ENCODE assay signal across 1 cellular context in the genomic region with DNA sequence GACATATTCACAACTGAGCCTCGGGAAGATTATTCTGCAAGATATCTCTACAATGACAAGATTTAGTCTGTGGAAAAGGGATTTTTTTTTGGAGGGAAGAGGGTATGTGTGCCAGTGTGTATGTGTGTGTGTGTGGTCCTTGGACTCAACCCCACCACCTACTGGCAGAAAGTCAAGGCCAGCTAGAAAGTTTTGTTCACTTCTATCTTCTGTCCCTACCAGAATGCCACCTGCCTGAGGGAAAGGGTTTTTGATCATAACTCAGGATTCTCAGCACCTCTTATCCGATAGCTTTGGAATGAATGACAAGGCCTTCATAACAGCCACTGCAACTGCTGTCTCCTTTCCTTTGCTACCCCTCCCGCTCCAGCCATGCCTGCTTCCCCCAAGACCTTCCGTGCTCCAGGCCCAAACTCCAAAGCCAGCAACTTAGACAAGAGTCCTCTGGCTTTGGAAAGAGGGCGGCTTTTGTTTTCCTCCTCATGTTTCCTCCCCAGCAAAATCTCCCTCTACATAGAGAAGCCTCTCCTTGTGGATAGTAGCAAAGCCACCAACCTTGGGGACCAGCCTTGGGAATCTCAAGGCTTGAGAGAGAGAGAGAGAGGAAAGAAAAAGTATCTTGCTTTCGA.
TF ChIP-seq lines count a peak whose summit lies in the region.

No MANE protein-coding gene starts in this region.

TF ChIP-seq in GM12878, 131 proteins besides CTCF, POLR2A, EP300 and RAD21:
- TF ChIP-seq, protein P1, sequence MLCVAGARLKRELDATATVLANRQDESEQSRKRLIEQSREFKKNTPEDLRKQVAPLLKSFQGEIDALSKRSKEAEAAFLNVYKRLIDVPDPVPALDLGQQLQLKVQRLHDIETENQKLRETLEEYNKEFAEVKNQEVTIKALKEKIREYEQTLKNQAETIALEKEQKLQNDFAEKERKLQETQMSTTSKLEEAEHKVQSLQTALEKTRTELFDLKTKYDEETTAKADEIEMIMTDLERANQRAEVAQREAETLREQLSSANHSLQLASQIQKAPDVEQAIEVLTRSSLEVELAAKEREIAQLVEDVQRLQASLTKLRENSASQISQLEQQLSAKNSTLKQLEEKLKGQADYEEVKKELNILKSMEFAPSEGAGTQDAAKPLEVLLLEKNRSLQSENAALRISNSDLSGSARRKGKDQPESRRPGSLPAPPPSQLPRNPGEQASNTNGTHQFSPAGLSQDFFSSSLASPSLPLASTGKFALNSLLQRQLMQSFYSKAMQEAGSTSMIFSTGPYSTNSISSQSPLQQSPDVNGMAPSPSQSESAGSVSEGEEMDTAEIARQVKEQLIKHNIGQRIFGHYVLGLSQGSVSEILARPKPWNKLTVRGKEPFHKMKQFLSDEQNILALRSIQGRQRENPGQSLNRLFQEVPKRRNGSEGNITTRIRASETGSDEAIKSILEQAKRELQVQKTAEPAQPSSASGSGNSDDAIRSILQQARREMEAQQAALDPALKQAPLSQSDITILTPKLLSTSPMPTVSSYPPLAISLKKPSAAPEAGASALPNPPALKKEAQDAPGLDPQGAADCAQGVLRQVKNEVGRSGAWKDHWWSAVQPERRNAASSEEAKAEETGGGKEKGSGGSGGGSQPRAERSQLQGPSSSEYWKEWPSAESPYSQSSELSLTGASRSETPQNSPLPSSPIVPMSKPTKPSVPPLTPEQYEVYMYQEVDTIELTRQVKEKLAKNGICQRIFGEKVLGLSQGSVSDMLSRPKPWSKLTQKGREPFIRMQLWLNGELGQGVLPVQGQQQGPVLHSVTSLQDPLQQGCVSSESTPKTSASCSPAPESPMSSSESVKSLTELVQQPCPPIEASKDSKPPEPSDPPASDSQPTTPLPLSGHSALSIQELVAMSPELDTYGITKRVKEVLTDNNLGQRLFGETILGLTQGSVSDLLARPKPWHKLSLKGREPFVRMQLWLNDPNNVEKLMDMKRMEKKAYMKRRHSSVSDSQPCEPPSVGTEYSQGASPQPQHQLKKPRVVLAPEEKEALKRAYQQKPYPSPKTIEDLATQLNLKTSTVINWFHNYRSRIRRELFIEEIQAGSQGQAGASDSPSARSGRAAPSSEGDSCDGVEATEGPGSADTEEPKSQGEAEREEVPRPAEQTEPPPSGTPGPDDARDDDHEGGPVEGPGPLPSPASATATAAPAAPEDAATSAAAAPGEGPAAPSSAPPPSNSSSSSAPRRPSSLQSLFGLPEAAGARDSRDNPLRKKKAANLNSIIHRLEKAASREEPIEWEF (IDR thresholded peaks at IDR 0.05; ENCODE audit: insufficient replicate concordance, low read depth, low read length) = no peak
- no peak for TF ChIP-seq HDGF (IDR thresholded peaks at IDR 0.05)
- TF ChIP-seq, protein P2, sequence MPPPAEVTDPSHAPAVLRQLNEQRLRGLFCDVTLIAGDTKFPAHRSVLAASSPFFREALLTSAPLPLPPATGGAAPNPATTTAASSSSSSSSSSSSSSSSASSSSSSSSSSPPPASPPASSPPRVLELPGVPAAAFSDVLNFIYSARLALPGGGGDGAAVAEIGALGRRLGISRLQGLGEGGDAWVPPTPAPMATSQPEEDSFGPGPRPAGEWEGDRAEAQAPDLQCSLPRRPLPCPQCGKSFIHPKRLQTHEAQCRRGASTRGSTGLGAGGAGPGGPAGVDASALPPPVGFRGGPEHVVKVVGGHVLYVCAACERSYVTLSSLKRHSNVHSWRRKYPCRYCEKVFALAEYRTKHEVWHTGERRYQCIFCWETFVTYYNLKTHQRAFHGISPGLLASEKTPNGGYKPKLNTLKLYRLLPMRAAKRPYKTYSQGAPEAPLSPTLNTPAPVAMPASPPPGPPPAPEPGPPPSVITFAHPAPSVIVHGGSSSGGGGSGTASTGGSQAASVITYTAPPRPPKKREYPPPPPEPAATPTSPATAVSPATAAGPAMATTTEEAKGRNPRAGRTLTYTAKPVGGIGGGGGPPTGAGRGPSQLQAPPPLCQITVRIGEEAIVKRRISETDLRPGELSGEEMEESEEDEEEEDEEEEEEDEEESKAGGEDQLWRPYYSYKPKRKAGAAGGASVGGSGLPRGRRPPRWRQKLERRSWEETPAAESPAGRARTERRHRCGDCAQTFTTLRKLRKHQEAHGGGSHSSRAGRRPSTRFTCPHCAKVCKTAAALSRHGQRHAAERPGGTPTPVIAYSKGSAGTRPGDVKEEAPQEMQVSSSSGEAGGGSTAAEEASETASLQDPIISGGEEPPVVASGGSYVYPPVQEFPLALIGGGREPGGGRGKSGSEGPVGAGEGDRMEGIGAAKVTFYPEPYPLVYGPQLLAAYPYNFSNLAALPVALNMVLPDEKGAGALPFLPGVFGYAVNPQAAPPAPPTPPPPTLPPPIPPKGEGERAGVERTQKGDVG (CRISPR knock-in tag; IDR thresholded peaks at IDR 0.05) = no peak
- TF ChIP-seq TCF12 (IDR thresholded peaks at IDR 0.05; ENCODE audit: low read depth, low read length) = no peak
- TF ChIP-seq PAX5 (IDR thresholded peaks at IDR 0.05; ENCODE audit: borderline replicate concordance, low read depth, low read length) = no peak
- peak; percentile 39; the same call in 1 of the 2 replicates for TF ChIP-seq SMARCA5 (IDR thresholded peaks at IDR 0.05)
- TF ChIP-seq ZNF24 (IDR thresholded peaks at IDR 0.05) = no peak
- TF ChIP-seq SMC3 (IDR thresholded peaks at IDR 0.05; ENCODE audit: borderline replicate concordance, low read length) = peak; percentile 21; the same call in 1 of the 2 replicates
- TF ChIP-seq GATAD2B (conservative IDR thresholded peaks at IDR 0.05; ENCODE audit: low read depth) = no peak
- TF ChIP-seq, protein P3, sequence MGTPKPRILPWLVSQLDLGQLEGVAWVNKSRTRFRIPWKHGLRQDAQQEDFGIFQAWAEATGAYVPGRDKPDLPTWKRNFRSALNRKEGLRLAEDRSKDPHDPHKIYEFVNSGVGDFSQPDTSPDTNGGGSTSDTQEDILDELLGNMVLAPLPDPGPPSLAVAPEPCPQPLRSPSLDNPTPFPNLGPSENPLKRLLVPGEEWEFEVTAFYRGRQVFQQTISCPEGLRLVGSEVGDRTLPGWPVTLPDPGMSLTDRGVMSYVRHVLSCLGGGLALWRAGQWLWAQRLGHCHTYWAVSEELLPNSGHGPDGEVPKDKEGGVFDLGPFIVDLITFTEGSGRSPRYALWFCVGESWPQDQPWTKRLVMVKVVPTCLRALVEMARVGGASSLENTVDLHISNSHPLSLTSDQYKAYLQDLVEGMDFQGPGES (IDR thresholded peaks at IDR 0.05) = no peak
- no peak for TF ChIP-seq PAX8 (IDR thresholded peaks at IDR 0.05)
- no peak for TF ChIP-seq ZNF274 (IDR thresholded peaks at IDR 0.05; ENCODE audit: insufficient read depth, insufficient read length)
TF ChIP-seq in GM12878: peak in this region for 2.
